In the genomic region with DNA sequence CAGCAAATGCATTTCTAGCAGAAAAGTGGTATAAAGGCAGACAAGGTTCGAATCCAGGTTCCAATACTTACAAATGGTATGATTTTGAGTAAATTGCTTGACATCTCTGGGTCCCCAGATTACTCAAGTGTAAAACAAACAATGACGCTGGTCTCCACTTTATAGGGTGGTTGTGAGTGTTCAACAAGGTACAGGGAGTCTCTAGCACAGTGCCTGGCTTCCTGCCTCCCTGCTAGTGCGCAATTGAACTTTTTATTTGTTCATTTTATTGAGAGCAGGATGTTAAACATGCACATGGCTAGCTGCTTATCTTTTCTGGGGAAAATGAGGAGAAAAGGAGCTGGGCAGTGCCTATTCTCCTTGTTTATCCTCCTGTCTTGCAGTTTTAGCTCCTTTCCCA, we compare ENCODE assay signal across 1 cellular context.
TF ChIP-seq lines count a peak whose summit lies in the region.

No MANE protein-coding gene starts in this region.

TF ChIP-seq in H1, 55 proteins besides CTCF, POLR2A, EP300 and RAD21:
- TF ChIP-seq CREB1 (IDR thresholded peaks at IDR 0.05) (no peak), BACH1 (IDR thresholded peaks at IDR 0.05; ENCODE audit: low read length) (no peak), SUZ12 (IDR thresholded peaks at IDR 0.05; ENCODE audit: low read length) (no peak), CBX8 (IDR thresholded peaks at IDR 0.05; ENCODE audit: borderline replicate concordance, low read depth, low read length) (no peak), POU5F1 (IDR thresholded peaks at IDR 0.05; ENCODE audit: low read depth, low read length) (no peak), SIX5 (IDR thresholded peaks at IDR 0.05; ENCODE audit: low read depth, low read length) (no peak), RXRA (IDR thresholded peaks at IDR 0.05; ENCODE audit: insufficient read depth, low read depth, low read length) (no peak), YY1 (IDR thresholded peaks at IDR 0.05; ENCODE audit: low read depth, low read length) (no peak), RNF2 (IDR thresholded peaks at IDR 0.05; ENCODE audit: borderline replicate concordance, low read depth, low read length, missing control alignments, poor library complexity, severe bottlenecking) (no peak), CHD2 (IDR thresholded peaks at IDR 0.05; ENCODE audit: low read length) (no peak), CHD1 (IDR thresholded peaks at IDR 0.05; ENCODE audit: low read depth, low read length) (no peak)
- TF ChIP-seq, protein P1, sequence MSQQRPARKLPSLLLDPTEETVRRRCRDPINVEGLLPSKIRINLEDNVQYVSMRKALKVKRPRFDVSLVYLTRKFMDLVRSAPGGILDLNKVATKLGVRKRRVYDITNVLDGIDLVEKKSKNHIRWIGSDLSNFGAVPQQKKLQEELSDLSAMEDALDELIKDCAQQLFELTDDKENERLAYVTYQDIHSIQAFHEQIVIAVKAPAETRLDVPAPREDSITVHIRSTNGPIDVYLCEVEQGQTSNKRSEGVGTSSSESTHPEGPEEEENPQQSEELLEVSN (IDR thresholded peaks at IDR 0.05), result no peak
- TF ChIP-seq, protein P2, sequence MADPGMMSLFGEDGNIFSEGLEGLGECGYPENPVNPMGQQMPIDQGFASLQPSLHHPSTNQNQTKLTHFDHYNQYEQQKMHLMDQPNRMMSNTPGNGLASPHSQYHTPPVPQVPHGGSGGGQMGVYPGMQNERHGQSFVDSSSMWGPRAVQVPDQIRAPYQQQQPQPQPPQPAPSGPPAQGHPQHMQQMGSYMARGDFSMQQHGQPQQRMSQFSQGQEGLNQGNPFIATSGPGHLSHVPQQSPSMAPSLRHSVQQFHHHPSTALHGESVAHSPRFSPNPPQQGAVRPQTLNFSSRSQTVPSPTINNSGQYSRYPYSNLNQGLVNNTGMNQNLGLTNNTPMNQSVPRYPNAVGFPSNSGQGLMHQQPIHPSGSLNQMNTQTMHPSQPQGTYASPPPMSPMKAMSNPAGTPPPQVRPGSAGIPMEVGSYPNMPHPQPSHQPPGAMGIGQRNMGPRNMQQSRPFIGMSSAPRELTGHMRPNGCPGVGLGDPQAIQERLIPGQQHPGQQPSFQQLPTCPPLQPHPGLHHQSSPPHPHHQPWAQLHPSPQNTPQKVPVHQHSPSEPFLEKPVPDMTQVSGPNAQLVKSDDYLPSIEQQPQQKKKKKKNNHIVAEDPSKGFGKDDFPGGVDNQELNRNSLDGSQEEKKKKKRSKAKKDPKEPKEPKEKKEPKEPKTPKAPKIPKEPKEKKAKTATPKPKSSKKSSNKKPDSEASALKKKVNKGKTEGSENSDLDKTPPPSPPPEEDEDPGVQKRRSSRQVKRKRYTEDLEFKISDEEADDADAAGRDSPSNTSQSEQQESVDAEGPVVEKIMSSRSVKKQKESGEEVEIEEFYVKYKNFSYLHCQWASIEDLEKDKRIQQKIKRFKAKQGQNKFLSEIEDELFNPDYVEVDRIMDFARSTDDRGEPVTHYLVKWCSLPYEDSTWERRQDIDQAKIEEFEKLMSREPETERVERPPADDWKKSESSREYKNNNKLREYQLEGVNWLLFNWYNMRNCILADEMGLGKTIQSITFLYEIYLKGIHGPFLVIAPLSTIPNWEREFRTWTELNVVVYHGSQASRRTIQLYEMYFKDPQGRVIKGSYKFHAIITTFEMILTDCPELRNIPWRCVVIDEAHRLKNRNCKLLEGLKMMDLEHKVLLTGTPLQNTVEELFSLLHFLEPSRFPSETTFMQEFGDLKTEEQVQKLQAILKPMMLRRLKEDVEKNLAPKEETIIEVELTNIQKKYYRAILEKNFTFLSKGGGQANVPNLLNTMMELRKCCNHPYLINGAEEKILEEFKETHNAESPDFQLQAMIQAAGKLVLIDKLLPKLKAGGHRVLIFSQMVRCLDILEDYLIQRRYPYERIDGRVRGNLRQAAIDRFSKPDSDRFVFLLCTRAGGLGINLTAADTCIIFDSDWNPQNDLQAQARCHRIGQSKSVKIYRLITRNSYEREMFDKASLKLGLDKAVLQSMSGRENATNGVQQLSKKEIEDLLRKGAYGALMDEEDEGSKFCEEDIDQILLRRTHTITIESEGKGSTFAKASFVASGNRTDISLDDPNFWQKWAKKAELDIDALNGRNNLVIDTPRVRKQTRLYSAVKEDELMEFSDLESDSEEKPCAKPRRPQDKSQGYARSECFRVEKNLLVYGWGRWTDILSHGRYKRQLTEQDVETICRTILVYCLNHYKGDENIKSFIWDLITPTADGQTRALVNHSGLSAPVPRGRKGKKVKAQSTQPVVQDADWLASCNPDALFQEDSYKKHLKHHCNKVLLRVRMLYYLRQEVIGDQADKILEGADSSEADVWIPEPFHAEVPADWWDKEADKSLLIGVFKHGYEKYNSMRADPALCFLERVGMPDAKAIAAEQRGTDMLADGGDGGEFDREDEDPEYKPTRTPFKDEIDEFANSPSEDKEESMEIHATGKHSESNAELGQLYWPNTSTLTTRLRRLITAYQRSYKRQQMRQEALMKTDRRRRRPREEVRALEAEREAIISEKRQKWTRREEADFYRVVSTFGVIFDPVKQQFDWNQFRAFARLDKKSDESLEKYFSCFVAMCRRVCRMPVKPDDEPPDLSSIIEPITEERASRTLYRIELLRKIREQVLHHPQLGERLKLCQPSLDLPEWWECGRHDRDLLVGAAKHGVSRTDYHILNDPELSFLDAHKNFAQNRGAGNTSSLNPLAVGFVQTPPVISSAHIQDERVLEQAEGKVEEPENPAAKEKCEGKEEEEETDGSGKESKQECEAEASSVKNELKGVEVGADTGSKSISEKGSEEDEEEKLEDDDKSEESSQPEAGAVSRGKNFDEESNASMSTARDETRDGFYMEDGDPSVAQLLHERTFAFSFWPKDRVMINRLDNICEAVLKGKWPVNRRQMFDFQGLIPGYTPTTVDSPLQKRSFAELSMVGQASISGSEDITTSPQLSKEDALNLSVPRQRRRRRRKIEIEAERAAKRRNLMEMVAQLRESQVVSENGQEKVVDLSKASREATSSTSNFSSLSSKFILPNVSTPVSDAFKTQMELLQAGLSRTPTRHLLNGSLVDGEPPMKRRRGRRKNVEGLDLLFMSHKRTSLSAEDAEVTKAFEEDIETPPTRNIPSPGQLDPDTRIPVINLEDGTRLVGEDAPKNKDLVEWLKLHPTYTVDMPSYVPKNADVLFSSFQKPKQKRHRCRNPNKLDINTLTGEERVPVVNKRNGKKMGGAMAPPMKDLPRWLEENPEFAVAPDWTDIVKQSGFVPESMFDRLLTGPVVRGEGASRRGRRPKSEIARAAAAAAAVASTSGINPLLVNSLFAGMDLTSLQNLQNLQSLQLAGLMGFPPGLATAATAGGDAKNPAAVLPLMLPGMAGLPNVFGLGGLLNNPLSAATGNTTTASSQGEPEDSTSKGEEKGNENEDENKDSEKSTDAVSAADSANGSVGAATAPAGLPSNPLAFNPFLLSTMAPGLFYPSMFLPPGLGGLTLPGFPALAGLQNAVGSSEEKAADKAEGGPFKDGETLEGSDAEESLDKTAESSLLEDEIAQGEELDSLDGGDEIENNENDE (IDR thresholded peaks at IDR 0.05; ENCODE audit: insufficient replicate concordance, low read length), result no peak
